Comparison of ENCODE assay signal across 23 cellular contexts in the genomic region with DNA sequence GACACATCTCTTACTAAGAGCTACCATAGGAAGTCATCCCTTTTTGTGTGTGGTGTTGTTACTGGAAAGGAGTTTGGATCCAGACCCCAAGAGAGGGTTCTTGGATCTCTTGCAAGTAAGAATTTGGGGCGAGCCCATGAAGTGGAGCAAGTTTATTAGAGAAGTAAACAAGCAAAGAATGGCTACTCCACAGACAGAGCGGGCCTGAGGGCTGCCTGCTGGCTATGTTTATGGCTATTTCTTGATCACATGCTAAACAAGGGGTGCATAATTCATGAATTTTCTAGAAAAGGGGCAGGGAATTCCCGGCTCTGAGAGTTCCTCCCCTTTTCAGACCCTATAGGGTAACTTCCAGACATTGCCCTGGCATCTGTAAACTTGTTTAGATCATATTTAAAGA. TPM values are rescaled to one million over a fixed set of nuclear protein-coding genes. Genes with fewer than 3 reads are reported as not detected.
DNase-seq lines count a peak whose midpoint lies in the region; ATAC-seq and TF ChIP-seq lines count a peak whose summit lies in the region.
"Had no signal": no experiment of that assay in that cellular context is flagged by ENCODE, and none has a peak within 500 bp of the region (broad histone marks: within the 10 kb centered on the region; RNA-seq: fewer than 3 reads in every experiment).

No MANE protein-coding gene starts in this region.

- WGBS in testis, 2 donors = 90 to 93% methylated on average over 3 of the region's 3 CpGs

- H3K4me1 ChIP-seq in testis = no peaks in the 10 kb centered on the region
- H3K4me1 ChIP-seq: A549, BE2C had no signal

- no peaks in the 10 kb centered on the region for H3K36me3 ChIP-seq in testis (ENCODE audit: low read depth, missing control alignments)
- H3K36me3 ChIP-seq: BE2C; BLaER1 treated with 17β-estradiol and CSF1 and Interleukin-3, amounts not matched to agents 10 nM and 100 nM had no signal

- H3K4me3 Mint-ChIP-seq in stimulated activated naive CD8-positive, alpha-beta T cell treated with anti-CD3 and anti-CD28 coated beads, Interleukin-15, Interleukin-2, amounts not matched to agents 100 ng/mL and 50 ng/mL, for 24 hours = no peak overlapping the region
- H3K4me3 Mint-ChIP-seq: CD14-positive monocyte; CD4-positive, alpha-beta T cell; CD8-positive, alpha-beta memory T cell; GM23338; H9 had no signal

- ATAC-seq in stimulated activated naive CD8-positive, alpha-beta T cell treated with anti-CD3 and anti-CD28 coated beads, Interleukin-15, Interleukin-2, amounts not matched to agents 100 U/mL and 50 U/mL, for 24 hours = no peak
- ATAC-seq: A549, GM12878, GM23338, HCT116 had no signal

- H3K9me3 Mint-ChIP-seq in stimulated activated naive CD8-positive, alpha-beta T cell treated with anti-CD3 and anti-CD28 coated beads, Interleukin-15, Interleukin-2, amounts not matched to agents 100 ng/mL and 50 ng/mL, for 24 hours = no peaks in the 10 kb centered on the region
- H3K9me3 Mint-ChIP-seq: CD14-positive monocyte; CD4-positive, alpha-beta T cell; GM23338; H9 had no signal

- no peak for TF ChIP-seq POLR2A in testis (IDR thresholded peaks at IDR 0.05)

- H3K27ac ChIP-seq in testis = no peak overlapping the region
- H3K27ac ChIP-seq: A549; BLaER1 treated with 17β-estradiol and CSF1 and Interleukin-3, amounts not matched to agents 10 nM and 100 nM had no signal

- no peak overlapping the region for H3K4me3 ChIP-seq in testis
- H3K4me3 ChIP-seq: A549; BLaER1 treated with 17β-estradiol and CSF1 and Interleukin-3, amounts not matched to agents 10 nM and 100 nM; GM12878; GM23338 had no signal

- H3K27ac Mint-ChIP-seq in stimulated activated naive CD8-positive, alpha-beta T cell treated with anti-CD3 and anti-CD28 coated beads, Interleukin-15, Interleukin-2, amounts not matched to agents 100 ng/mL and 50 ng/mL, for 24 hours = peak overlapping the region; percentile 21
- H3K27ac Mint-ChIP-seq: CD14-positive monocyte; CD4-positive, alpha-beta T cell; GM23338; H9 had no signal

- H3K4me1 Mint-ChIP-seq in stimulated activated naive CD8-positive, alpha-beta T cell treated with anti-CD3 and anti-CD28 coated beads, Interleukin-15, Interleukin-2, amounts not matched to agents 100 ng/mL and 50 ng/mL, for 24 hours (ENCODE audit: low read depth) = no peaks in the 10 kb centered on the region
- H3K4me1 Mint-ChIP-seq: CD14-positive monocyte had no signal

- no peaks in the 10 kb centered on the region for H3K9me3 ChIP-seq in testis
- H3K9me3 ChIP-seq: A549; BE2C; BLaER1 treated with 17β-estradiol and CSF1 and Interleukin-3, amounts not matched to agents 10 nM and 100 nM had no signal

- intact Hi-C loops in posterior vena cava (cut with DNase I) = no loop called here
- intact Hi-C loops in testis (cut with DNase I; ENCODE audit: low total_unique reads) = no loop called here

- DNase-seq in stimulated activated naive CD8-positive, alpha-beta T cell treated with anti-CD3 and anti-CD28 coated beads, Interleukin-15, Interleukin-2, amounts not matched to agents 100 U/mL and 50 U/mL, for 24 hours = no peak
- DNase-seq in posterior vena cava (ENCODE audit: low spot score) (peak; percentile 55), testis (peak; percentile 7), cerebellar nuclear complex (lab: John Stamatoyannopoulos, UW) (no peak), SKM-1 treated with dmso at 0.1 percent for 144 hours (lab: John Stamatoyannopoulos, UW; ENCODE audit: unreplicated experiment) (no peak)
- DNase-seq: 8988T; ACHN; AML-193; BE2C; CD4-positive, alpha-beta T cell; DMS 273 treated with DMSO at 0.1 percent for 48 hours; DMS79; EL; GDM1; H9 had no signal

- H3K27me3 Mint-ChIP-seq in stimulated activated naive CD8-positive, alpha-beta T cell treated with anti-CD3 and anti-CD28 coated beads, Interleukin-15, Interleukin-2, amounts not matched to agents 100 ng/mL and 50 ng/mL, for 24 hours = no peaks in the 10 kb centered on the region

- no peaks in the 10 kb centered on the region for H3K36me3 Mint-ChIP-seq in stimulated activated naive CD8-positive, alpha-beta T cell treated with anti-CD3 and anti-CD28 coated beads, Interleukin-15, Interleukin-2, amounts not matched to agents 100 ng/mL and 50 ng/mL, for 24 hours (ENCODE audit: low read depth)
- H3K36me3 Mint-ChIP-seq: CD14-positive monocyte; CD8-positive, alpha-beta memory T cell had no signal

- H3K27me3 ChIP-seq in testis = no peaks in the 10 kb centered on the region
- H3K27me3 ChIP-seq: BE2C; BLaER1 treated with 17β-estradiol and CSF1 and Interleukin-3, amounts not matched to agents 10 nM and 100 nM had no signal

- TF ChIP-seq CTCF in testis (IDR thresholded peaks at IDR 0.05) = no peak

RNA-seq across cellular contexts. Expression of a gene that starts 30.6 kb away (rescaled TPM):
- total RNA-seq in posterior vena cava (10 to 100 TPM; 75.3 to 85.8 TPM), testis (10 to 100 TPM; 33.8 to 41.8 TPM)
- 26.7 TPM for polyA plus RNA-seq in testis (ENCODE audit: insufficient read depth, low read depth, low replicate concordance)
- polyA plus RNA-seq: CD14-positive monocyte had no signal

Comparison
In these comparisons a context has a peak if more than half of its experiments do, and no peak if none do; other contexts are left out.
1. DNase-seq: peak in posterior vena cava (single experiment) and testis (single experiment); none in stimulated activated naive CD8-positive, alpha-beta T cell treated with anti-CD3 and anti-CD28 coated beads, Interleukin-15, Interleukin-2, amounts not matched to agents 100 U/mL and 50 U/mL, for 24 hours (single experiment), cerebellar nuclear complex (0 of 2) and SKM-1 treated with dmso at 0.1 percent for 144 hours (single experiment).